In genomic region chr7:111855161-111855841, GRCh38 we compare ENCODE assay signal across 8 cellular contexts.
DNase-seq lines count a peak whose midpoint lies in the region; ATAC-seq and TF ChIP-seq lines count a peak whose summit lies in the region.

No MANE protein-coding gene starts in this region.

- no peaks in the 10 kb centered on the region for H3K36me3 Mint-ChIP-seq in CD4-positive, alpha-beta T cell (ENCODE audit: low read depth)

- H3K4me3 Mint-ChIP-seq in CD4-positive, alpha-beta T cell = no peak overlapping the region

- H3K27ac ChIP-seq in WERI-Rb-1 = no peak overlapping the region
- H3K27ac ChIP-seq in CD4-positive, alpha-beta T cell (ENCODE audit: low read depth, low read length) = no peak overlapping the region

- H3K9me3 ChIP-seq in WERI-Rb-1 (ENCODE audit: severe bottlenecking) = no peaks in the 10 kb centered on the region
- no peaks in the 10 kb centered on the region for H3K9me3 ChIP-seq in CD4-positive, alpha-beta T cell (ENCODE audit: control insufficient read depth, low read length)

- CTCF ChIA-PET in CD4-positive, alpha-beta T cell (lab: Charles Lee) = no interaction called here

- ATAC-seq in GM21717 (IDR thresholded peaks at IDR 0.05; ENCODE audit: unreplicated experiment) = peak; percentile 79
- ATAC-seq in CD4-positive, alpha-beta T cell (ENCODE audit: poor library complexity) = no peak

- H3K4me3 ChIP-seq in LNCaP clone FGC (ENCODE audit: low read depth, low read length) (no peak overlapping the region), WERI-Rb-1 (ENCODE audit: low read depth, low read length) (no peak overlapping the region)

- POLR2A ChIA-PET in CD4-positive, alpha-beta T cell (lab: Charles Lee) = no interaction called here

- intact Hi-C loops in CD4-positive, alpha-beta T cell (cut with DNase I, micrococcal nuclease) = no loop called here

- H3K4me1 Mint-ChIP-seq in CD4-positive, alpha-beta T cell (ENCODE audit: low read depth) = no peaks in the 10 kb centered on the region

- no peaks in the 10 kb centered on the region for H3K27me3 ChIP-seq in WERI-Rb-1 (ENCODE audit: insufficient read depth, low read depth, severe bottlenecking)
- no peaks in the 10 kb centered on the region for H3K27me3 ChIP-seq in CD4-positive, alpha-beta T cell (ENCODE audit: control insufficient read depth, insufficient read depth, low read length)

- no peaks in the 10 kb centered on the region for H3K36me3 ChIP-seq in WERI-Rb-1

- DNase-seq in NCI-H2171 treated with DMSO at 0.1 percent for 48 hours (lab: John Stamatoyannopoulos, UW) (peak; percentile 35), NCI-H2171 (lab: John Stamatoyannopoulos, UW) (no peak), LNCaP clone FGC (ENCODE audit: low read depth) (peak; percentile 76), WERI-Rb-1 (peak; percentile 54), hippocampal formation (lab: John Stamatoyannopoulos, UW) (peak; percentile 28 to 78), superior temporal gyrus (ENCODE audit: extremely low spot score) (peak; percentile 78)
- no peak for DNase-seq in CD4-positive, alpha-beta T cell

- TF ChIP-seq CTCF in LNCaP clone FGC (IDR thresholded peaks at IDR 0.05; ENCODE audit: control insufficient read depth, extremely low read depth, insufficient read depth) (peak; percentile 68), WERI-Rb-1 (IDR thresholded peaks at IDR 0.05; ENCODE audit: low read depth, low read length) (peak; percentile 71)
- no peak for TF ChIP-seq CTCF in CD4-positive, alpha-beta T cell (IDR thresholded peaks at IDR 0.05)

- H3K9me3 Mint-ChIP-seq in CD4-positive, alpha-beta T cell = no peaks in the 10 kb centered on the region

- H3K27me3 Mint-ChIP-seq in CD4-positive, alpha-beta T cell = no peaks in the 10 kb centered on the region

- no peak overlapping the region for H3K27ac Mint-ChIP-seq in CD4-positive, alpha-beta T cell

Comparison
In these comparisons a context has a peak if more than half of its experiments do, and no peak if none do; other contexts are left out.
1. DNase-seq: peak in NCI-H2171 treated with DMSO at 0.1 percent for 48 hours (single experiment), LNCaP clone FGC (single experiment), WERI-Rb-1 (single experiment), hippocampal formation (2 of 2) and superior temporal gyrus (single experiment); none in NCI-H2171 (single experiment) and CD4-positive, alpha-beta T cell (0 of 10).